ENCODE assay signal across 8 cellular contexts in the genomic region with DNA sequence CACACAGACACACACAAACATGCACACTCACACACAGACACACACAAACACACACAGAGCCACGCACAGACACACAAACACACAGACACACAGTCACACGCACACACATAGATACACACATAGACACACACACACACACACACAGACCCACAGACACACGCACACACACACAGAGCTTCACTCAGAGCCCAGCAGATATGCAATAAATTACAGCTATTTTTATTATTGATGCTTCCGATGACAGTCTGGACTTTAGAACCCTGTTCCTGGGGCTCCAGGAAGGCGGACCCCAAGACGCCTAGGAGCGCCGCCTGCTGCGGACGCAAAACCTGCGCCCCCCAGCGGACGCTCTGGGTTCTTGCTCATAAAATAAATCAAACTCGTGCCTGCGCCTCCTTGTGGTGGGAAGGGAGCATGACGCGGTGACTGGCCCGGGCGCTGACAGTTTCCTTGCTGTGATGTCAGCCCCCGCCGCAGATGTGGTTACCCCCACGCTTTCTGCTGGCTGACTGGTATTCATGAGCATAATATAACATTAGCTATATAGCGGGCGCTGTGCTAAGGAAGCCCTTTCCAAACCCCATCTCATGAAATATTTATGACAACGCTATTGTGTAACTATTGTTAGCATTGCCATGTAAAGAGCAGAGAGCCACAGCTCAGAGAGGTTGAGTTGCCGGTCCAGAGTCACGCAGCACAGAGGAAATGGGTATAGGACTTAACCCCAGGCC.
A peak's percentile ranks its signal among the peaks of the same experiment; 100 is the strongest.
DNase-seq lines count a peak whose midpoint lies in the region; ATAC-seq and TF ChIP-seq lines count a peak whose summit lies in the region.

No MANE protein-coding gene starts in this region.

- peak; percentile 100 for TF ChIP-seq CTCF in cardiac fibroblast (IDR thresholded peaks at IDR 0.05; ENCODE audit: low read depth, low read length)

- DNase-seq in ACHN (peak; percentile 78), NCI-H345 (lab: John Stamatoyannopoulos, UW) (peak; percentile 75), cardiac fibroblast (ENCODE audit: low read depth in 2 of 2) (peak; percentile 89 to 91), kidney tubule cell (ENCODE audit: low spot score) (peak; percentile 83)
- peak; percentile 94 for DNase-seq in activated CD4-positive, CD25-positive, alpha-beta regulatory T cell treated with anti-CD3 and anti-CD28 coated beads, Interleukin-2, amount 50 U/mL, for 16 hours (ENCODE audit: low read depth, low spot score)
- DNase-seq in stimulated activated CD4-positive, alpha-beta T cell treated with anti-CD3 and anti-CD28 coated beads, Interleukin-2, amount 100 ng/mL, for 4 hours (ENCODE audit: low read depth) = peak; percentile 90

- ATAC-seq in GM18858 (IDR thresholded peaks at IDR 0.05; ENCODE audit: unreplicated experiment) (peak; percentile 31), HG03280 (IDR thresholded peaks at IDR 0.05; ENCODE audit: unreplicated experiment) (peak; percentile 37)

- in situ Hi-C loops in ACHN (cut with HindIII; ENCODE audit: low pct_ligation_motif_present, low pct_unique_long_range_greater_than_20kb, low sequenced_read_pairs) = no loop called here

- no peak overlapping the region for H3K4me3 ChIP-seq in cardiac fibroblast (replicated peaks in 1 of 2; ENCODE audit: low read depth in 2 of 2, low read length in 2 of 2)
